Comparison of ENCODE assay signal across 12 cellular contexts in the genomic region with DNA sequence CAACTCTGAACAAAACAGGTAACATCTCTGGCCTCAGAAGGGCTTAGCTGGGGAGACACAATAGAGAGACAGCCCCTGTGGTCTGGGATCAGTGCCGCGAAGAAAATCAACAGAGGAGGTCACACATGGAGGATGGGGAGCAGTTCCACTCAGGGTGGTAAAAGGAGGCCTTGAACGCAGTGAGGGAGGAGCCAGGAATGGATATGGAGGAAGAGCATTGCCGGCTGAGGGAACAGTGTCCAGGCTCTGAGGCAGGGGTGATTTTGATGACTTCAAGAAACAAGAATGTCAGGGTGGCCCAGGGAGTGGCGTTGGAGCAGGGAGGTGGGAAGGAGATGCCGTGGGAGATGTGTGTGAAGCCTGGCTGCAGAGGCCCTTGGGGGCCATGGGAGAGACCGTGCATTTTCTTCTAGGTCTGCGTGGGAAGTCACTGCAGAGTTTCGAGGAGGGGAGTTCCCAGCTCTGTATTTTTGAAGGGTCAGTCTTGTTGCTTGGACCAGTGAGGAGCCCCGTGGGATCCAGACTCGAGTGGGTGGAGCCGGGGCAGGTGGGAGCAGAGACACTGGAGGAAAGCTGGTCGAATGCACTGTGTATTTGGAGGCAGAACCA. TPM values are rescaled to one million over a fixed set of nuclear protein-coding genes. Genes with fewer than 3 reads are reported as not detected.
A peak's percentile ranks its signal among the peaks of the same experiment; 100 is the strongest.
DNase-seq lines count a peak whose midpoint lies in the region; ATAC-seq lines count a peak whose summit lies in the region.
"Had no signal": no experiment of that assay in that cellular context is flagged by ENCODE, and none has a peak within 500 bp of the region (broad histone marks: within the 10 kb centered on the region; RNA-seq: fewer than 3 reads in every experiment).

No MANE protein-coding gene starts in this region.

- peak overlapping the region; percentile 92 for H3K27ac ChIP-seq in subcutaneous abdominal adipose tissue (ENCODE audit: low read depth, low read length)
- H3K27ac ChIP-seq: GM23248, thoracic aorta had no signal

- peaks cover 0 to 16% of the 10 kb centered on the region in 2 donors for H3K36me3 Mint-ChIP-seq in activated naive CD4-positive, alpha-beta T cell treated with anti-CD3 and anti-CD28 coated beads, Interleukin-2, amount 50 U/mL, for 72 hours

- peaks cover 65 to 100% (median 98%) of the 10 kb centered on the region in 5 donors for H3K4me1 ChIP-seq in subcutaneous abdominal adipose tissue (ENCODE audit: control insufficient read depth in 5 of 5, insufficient read depth in 5 of 5, low read length in 5 of 5)

- H3K9ac ChIP-seq in subcutaneous abdominal adipose tissue (ENCODE audit: low read length in 5 of 5) = peak overlapping the region in 3 of 5 donors; percentile 8 to 91 (median 55)
- H3K9ac ChIP-seq: GM23248 had no signal

- H3K36me3 ChIP-seq in subcutaneous abdominal adipose tissue (ENCODE audit: control insufficient read depth in 5 of 5, insufficient read depth in 5 of 5, low read length in 5 of 5) = peaks cover 0 to 13% (median 8%) of the 10 kb centered on the region in 5 donors
- H3K36me3 ChIP-seq: thoracic aorta had no signal

- H3K4me3 ChIP-seq in subcutaneous abdominal adipose tissue (ENCODE audit: low read depth in 1 of 5, low read length in 5 of 5) = peak overlapping the region in 2 of 5 donors; percentile 6 to 11
- H3K4me3 ChIP-seq: GM23248, thoracic aorta had no signal

- H3K9me3 Mint-ChIP-seq in activated naive CD4-positive, alpha-beta T cell treated with anti-CD3 and anti-CD28 coated beads, Interleukin-2, amount 50 U/mL, for 72 hours = no peaks in the 10 kb centered on the region

- H3K27me3 ChIP-seq in subcutaneous abdominal adipose tissue (ENCODE audit: control insufficient read depth in 5 of 5, insufficient read depth in 4 of 5, low read length in 5 of 5) = no peaks in the 10 kb centered on the region

- peak overlapping the region; percentile 87 to 96 for H3K27ac Mint-ChIP-seq in activated naive CD4-positive, alpha-beta T cell treated with anti-CD3 and anti-CD28 coated beads, Interleukin-2, amount 50 U/mL, for 72 hours

- intact Hi-C loops in posterior vena cava (cut with DNase I) = loop anchor here in 1 of 2 donors (5.0 kb wide), 1 partner anchor 45 kb away; no protein-coding TSS in a partner anchor

- peak; percentile 60 for DNase-seq in activated CD8-positive, alpha-beta memory T cell treated with anti-CD3 and anti-CD28 coated beads for 24 hours
- no peak for DNase-seq in activated CD8-positive, alpha-beta memory T cell treated with anti-CD3 and anti-CD28 coated beads, Interleukin-2, amount 50 U/mL, for 4 hours
- no peak for DNase-seq in activated naive CD4-positive, alpha-beta T cell treated with anti-CD3 and anti-CD28 coated beads, Interleukin-2, amount 50 U/mL, for 72 hours (ENCODE audit: low spot score in 2 of 2)
- peak; percentile 59 for DNase-seq in hepatic stellate cell (ENCODE audit: low spot score)
- no peak for DNase-seq in AG08396 (ENCODE audit: low spot score)
- no peak for DNase-seq in posterior vena cava (ENCODE audit: low spot score)
- DNase-seq: GM23248; NCI-H774; stimulated activated CD4-positive, alpha-beta T cell treated with anti-CD3 and anti-CD28 coated beads, Interleukin-12 subunit alpha, Interleukin-12 subunit beta, amount 100 ng/mL, for 4 hours had no signal

- H3K9me3 ChIP-seq in subcutaneous abdominal adipose tissue (ENCODE audit: control insufficient read depth in 5 of 5, low read length in 5 of 5) = no peaks in the 10 kb centered on the region
- H3K9me3 ChIP-seq: thoracic aorta had no signal

- ATAC-seq in activated naive CD4-positive, alpha-beta T cell treated with anti-CD3 and anti-CD28 coated beads, Interleukin-2, amount 50 U/mL, for 72 hours = no peak
- ATAC-seq in GM21825 (IDR thresholded peaks at IDR 0.05; ENCODE audit: unreplicated experiment) = no peak

RNA-seq across cellular contexts. Expression of a gene that starts 35.7 kb away (rescaled TPM):
- under 1 TPM in 1 of 2 donors, not detected in 1; 0.14 TPM for total RNA-seq in activated naive CD4-positive, alpha-beta T cell treated with anti-CD3 and anti-CD28 coated beads, Interleukin-2, amount 50 U/mL, for 72 hours
- under 1 TPM in 1 of 2 donors, not detected in 1; 0.10 TPM for total RNA-seq in posterior vena cava
- total RNA-seq: GM23248 had no signal

RNA-seq across cellular contexts. Expression of a gene that starts 47.9 kb away (rescaled TPM):
- 10 to 100 TPM; 30.7 to 53.6 TPM for total RNA-seq in activated naive CD4-positive, alpha-beta T cell treated with anti-CD3 and anti-CD28 coated beads, Interleukin-2, amount 50 U/mL, for 72 hours
- total RNA-seq in posterior vena cava = 10 to 100 TPM; 56.6 to 57.4 TPM

Comparison
In these comparisons a context has a peak if more than half of its experiments do, and no peak if none do; other contexts are left out.
1. DNase-seq: peak in activated CD8-positive, alpha-beta memory T cell treated with anti-CD3 and anti-CD28 coated beads for 24 hours (single experiment) and hepatic stellate cell (single experiment); none in activated CD8-positive, alpha-beta memory T cell treated with anti-CD3 and anti-CD28 coated beads, Interleukin-2, amount 50 U/mL, for 4 hours (single experiment), activated naive CD4-positive, alpha-beta T cell treated with anti-CD3 and anti-CD28 coated beads, Interleukin-2, amount 50 U/mL, for 72 hours (0 of 2), AG08396 (single experiment) and posterior vena cava (single experiment).